ENCODE assay signal across 8 cellular contexts in the genomic region with DNA sequence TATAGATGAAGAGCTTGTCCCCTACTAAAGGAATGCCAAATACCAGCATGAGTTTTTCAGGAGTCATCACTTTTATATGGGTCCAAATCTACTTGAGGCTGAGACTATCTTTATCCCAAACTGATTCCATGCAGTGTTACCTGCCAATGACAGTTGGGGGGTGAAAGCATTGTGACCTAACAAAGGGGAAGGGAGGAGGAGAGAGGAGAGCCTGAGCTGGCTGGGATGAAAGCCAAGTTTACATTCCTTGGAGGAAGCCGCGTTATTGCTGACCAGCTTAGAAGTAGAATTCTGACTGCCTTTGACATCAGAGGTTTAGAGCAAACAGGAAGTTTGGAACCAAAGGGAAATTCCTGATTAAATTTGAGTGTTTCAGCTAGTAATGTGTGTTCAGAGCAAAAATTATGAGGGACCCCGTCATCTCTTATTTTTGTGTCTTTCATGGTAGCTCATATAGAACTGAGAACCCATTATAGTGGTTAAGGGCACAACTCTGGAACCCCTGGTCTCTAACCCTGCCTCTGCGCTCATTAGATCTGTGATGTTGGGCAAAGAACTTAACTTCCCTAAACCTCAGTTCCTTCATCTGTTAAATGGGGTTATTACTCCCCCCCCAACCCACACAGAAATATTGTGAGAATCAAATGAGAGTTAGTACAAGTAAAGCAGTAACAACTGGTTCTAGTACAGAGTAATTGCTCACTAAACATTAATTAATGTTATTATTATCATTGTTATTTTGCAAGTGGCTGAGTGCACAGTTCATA.
DNase-seq lines count a peak whose midpoint lies in the region; ATAC-seq, FAIRE-seq and TF ChIP-seq lines count a peak whose summit lies in the region.

No MANE protein-coding gene starts in this region.

- no peaks in the 10 kb centered on the region for H3K9me3 ChIP-seq in body of pancreas
- H3K9me3 ChIP-seq in keratinocyte (ENCODE audit: control insufficient read depth, low read depth, low read length) = no peaks in the 10 kb centered on the region
- H3K9me3 ChIP-seq in thymus (ENCODE audit: control insufficient read depth) = no peaks in the 10 kb centered on the region

- H3K4me1 ChIP-seq in body of pancreas (no peaks in the 10 kb centered on the region), keratinocyte (ENCODE audit: control insufficient read depth, extremely low read depth, insufficient read depth, low read length) (peaks cover 24% of the 10 kb centered on the region), thymus (ENCODE audit: control insufficient read depth, insufficient read depth, low read length) (no peaks in the 10 kb centered on the region)

- no peak overlapping the region for H3K27ac Mint-ChIP-seq in activated naive CD8-positive, alpha-beta T cell treated with anti-CD3 and anti-CD28 coated beads, Interleukin-2, amount 50 U/mL, for 24 hours

- peak overlapping the region; percentile 56 for H3K4me2 ChIP-seq in keratinocyte (ENCODE audit: control insufficient read depth, extremely low read depth, insufficient read depth, low read depth, low read length)

- dilution Hi-C loops in keratinocyte (cut with MboI; ENCODE audit: extremely low pct_ligation_motif_present, low sequenced_read_pairs) = no loop called here

- no peaks in the 10 kb centered on the region for H3K27me3 ChIP-seq in body of pancreas
- H3K27me3 ChIP-seq in keratinocyte (ENCODE audit: control insufficient read depth, extremely low read depth, insufficient read depth, low read length) = no peaks in the 10 kb centered on the region
- no peaks in the 10 kb centered on the region for H3K27me3 ChIP-seq in thymus (ENCODE audit: control insufficient read depth, insufficient read depth)

- no peaks in the 10 kb centered on the region for H3K27me3 Mint-ChIP-seq in activated naive CD8-positive, alpha-beta T cell treated with anti-CD3 and anti-CD28 coated beads, Interleukin-2, amount 50 U/mL, for 24 hours

- no peak overlapping the region for H2AFZ ChIP-seq in keratinocyte (ENCODE audit: control insufficient read depth, low read length)

- peaks cover 5% of the 10 kb centered on the region for H3K36me3 Mint-ChIP-seq in activated naive CD8-positive, alpha-beta T cell treated with anti-CD3 and anti-CD28 coated beads, Interleukin-2, amount 50 U/mL, for 24 hours (ENCODE audit: low read depth)

- H3K9ac ChIP-seq in keratinocyte (ENCODE audit: control insufficient read depth, extremely low read depth, insufficient read depth, low read length) = peak overlapping the region; percentile 45

- TF ChIP-seq CTCF in body of pancreas (IDR thresholded peaks at IDR 0.05) = no peak
- no peak for TF ChIP-seq CTCF in keratinocyte (optimal IDR thresholded peaks at IDR 0.05 in 1 of 3, IDR thresholded peaks at IDR 0.05 in 1 of 3, conservative IDR thresholded peaks at IDR 0.05 in 1 of 3; ENCODE audit: extremely low read depth in 1 of 3, insufficient read depth in 2 of 3, low read length in 3 of 3)
- TF ChIP-seq CTCF in GM10266 (IDR thresholded peaks at IDR 0.05; ENCODE audit: control insufficient read depth, insufficient read depth, low read depth, missing control alignments) = no peak

- H3K27ac ChIP-seq in body of pancreas (peak overlapping the region in 3 of 4 donors; percentile 9 to 55 (median 53)), keratinocyte (ENCODE audit: control insufficient read depth, insufficient read depth, low read length) (peak overlapping the region; percentile 85), thymus (ENCODE audit: low read depth) (peak overlapping the region; percentile 50)

- WGBS in body of pancreas, 2 donors = 21 to 42% methylated on average over 4 of the region's 4 CpGs
- 71% methylated on average over 4 of the region's 4 CpGs for WGBS in thymus

- peaks cover 9% of the 10 kb centered on the region for H3K9me3 Mint-ChIP-seq in activated naive CD8-positive, alpha-beta T cell treated with anti-CD3 and anti-CD28 coated beads, Interleukin-2, amount 50 U/mL, for 24 hours

- TF ChIP-seq POLR2A in body of pancreas (IDR thresholded peaks at IDR 0.05) = no peak

- H3K4me3 ChIP-seq in body of pancreas (no peak overlapping the region), keratinocyte (ENCODE audit: control insufficient read depth in 2 of 3, extremely low read depth in 1 of 3, insufficient read depth in 2 of 3, low read depth in 1 of 3, low read length in 3 of 3) (peak overlapping the region in 1 of 3 experiments; percentile 5), thymus (ENCODE audit: low read length) (no peak overlapping the region)

- peak; percentile 90 for DNase-seq in LHCN-M2 (ENCODE audit: low read depth)
- peak; percentile 33 to 74 (median 56) for DNase-seq in body of pancreas
- peak; percentile 66 for DNase-seq in keratinocyte (ENCODE audit: low read depth, low spot score)
- no peak for DNase-seq in activated naive CD8-positive, alpha-beta T cell treated with anti-CD3 and anti-CD28 coated beads, Interleukin-2, amount 50 U/mL, for 24 hours
- DNase-seq in GM10266 (ENCODE audit: extremely low spot score) = no peak

- ATAC-seq in body of pancreas (peak; percentile 81), HG02973 (IDR thresholded peaks at IDR 0.05; ENCODE audit: unreplicated experiment) (no peak), HG02870 (IDR thresholded peaks at IDR 0.05; ENCODE audit: unreplicated experiment) (no peak)
- ATAC-seq in activated naive CD8-positive, alpha-beta T cell treated with anti-CD3 and anti-CD28 coated beads, Interleukin-2, amount 50 U/mL, for 24 hours = no peak

- H3K36me3 ChIP-seq in body of pancreas (replicated peaks in 1 of 2; ENCODE audit: insufficient read depth in 1 of 2, low read depth in 2 of 2) = no peaks in the 10 kb centered on the region
- no peaks in the 10 kb centered on the region for H3K36me3 ChIP-seq in keratinocyte (ENCODE audit: control insufficient read depth in 2 of 2, extremely low read depth in 1 of 2, insufficient read depth in 2 of 2, low read length in 2 of 2)
- no peaks in the 10 kb centered on the region for H3K36me3 ChIP-seq in thymus (ENCODE audit: control insufficient read depth, insufficient read depth)

- H3K4me3 Mint-ChIP-seq in activated naive CD8-positive, alpha-beta T cell treated with anti-CD3 and anti-CD28 coated beads, Interleukin-2, amount 50 U/mL, for 24 hours = no peak overlapping the region

- H3K9me1 ChIP-seq in keratinocyte (ENCODE audit: control insufficient read depth, extremely low read depth, insufficient read depth, low read length) = no peaks in the 10 kb centered on the region

- no peaks in the 10 kb centered on the region for H4K20me1 ChIP-seq in keratinocyte (ENCODE audit: control insufficient read depth, extremely low read depth, insufficient read depth, low read length)

- intact Hi-C loops in body of pancreas (cut with DNase I) = no loop called here

- FAIRE-seq in keratinocyte (lab: Jason Lieb, UNC) = peak; percentile 99

- H3K79me2 ChIP-seq in keratinocyte (ENCODE audit: control insufficient read depth, insufficient read depth, low read length) = no peaks in the 10 kb centered on the region

- peaks cover 2% of the 10 kb centered on the region for H3K4me1 Mint-ChIP-seq in activated naive CD8-positive, alpha-beta T cell treated with anti-CD3 and anti-CD28 coated beads, Interleukin-2, amount 50 U/mL, for 24 hours

Comparison
In these comparisons a context has a peak if more than half of its experiments do, and no peak if none do; other contexts are left out.
1. DNase-seq: peak in LHCN-M2 (single experiment), body of pancreas (4 of 4) and keratinocyte (single experiment); none in activated naive CD8-positive, alpha-beta T cell treated with anti-CD3 and anti-CD28 coated beads, Interleukin-2, amount 50 U/mL, for 24 hours (single experiment) and GM10266 (single experiment).
2. Peak in every context shown above with its lines, with median percentiles within 50 percentile points of each other: H3K27ac ChIP-seq.